Comparison of ENCODE assay signal across 1 cellular context in genomic region chr10:132066812-132067211, GRCh38.
TF ChIP-seq lines count a peak whose summit lies in the region.

No MANE protein-coding gene starts in this region.

TF ChIP-seq in HepG2, 621 proteins besides CTCF, POLR2A, EP300 and RAD21:
- no peak for TF ChIP-seq ZNF646 (CRISPR knock-in tag; IDR thresholded peaks at IDR 0.05)
TF ChIP-seq in HepG2: peak in this region for 0.
